In genomic region chr19:47730910-47731309, GRCh38 we compare ENCODE assay signal across 17 cellular contexts. TPM values are rescaled to one million over a fixed set of nuclear protein-coding genes. Genes with fewer than 3 reads are reported as not detected.
A peak's percentile ranks its signal among the peaks of the same experiment; 100 is the strongest.
DNase-seq lines count a peak whose midpoint lies in the region; ATAC-seq and TF ChIP-seq lines count a peak whose summit lies in the region.
"Had no signal": no experiment of that assay in that cellular context is flagged by ENCODE, and none has a peak within 500 bp of the region (broad histone marks: within the 10 kb centered on the region; RNA-seq: fewer than 3 reads in every experiment).

No MANE protein-coding gene starts in this region.

- H3K27ac ChIP-seq in upper lobe of right lung, result peak overlapping the region; percentile 85
- H3K27ac ChIP-seq: psoas muscle had no signal

- H3K27me3 ChIP-seq in upper lobe of right lung, result no peaks in the 10 kb centered on the region

- intact Hi-C loops in upper lobe of right lung (cut with DNase I), result no loop called here

- H3K4me1 Mint-ChIP-seq in activated naive CD8-positive, alpha-beta T cell treated with anti-CD3 and anti-CD28 coated beads for 36 hours, result peaks cover 17% of the 10 kb centered on the region
- H3K4me1 Mint-ChIP-seq in activated naive CD8-positive, alpha-beta T cell treated with anti-CD3 and anti-CD28 coated beads, Interleukin-2, amount 50 U/mL, for 24 hours, result peaks cover 16% of the 10 kb centered on the region
- H3K4me1 Mint-ChIP-seq in activated T-helper 17 cell treated with anti-CD3 and anti-CD28 coated beads, Interleukin-2, amount 50 U/mL, for 72 hours, result peaks cover 10% of the 10 kb centered on the region
- peaks cover 13% of the 10 kb centered on the region for H3K4me1 Mint-ChIP-seq in mesothelial cell of epicardium
- H3K4me1 Mint-ChIP-seq in immature natural killer cell, result peaks cover 6 to 8% of the 10 kb centered on the region in 2 donors

- H3K4me1 ChIP-seq in upper lobe of right lung, result peaks cover 39% of the 10 kb centered on the region
- H3K4me1 ChIP-seq: HAP-1 had no signal

- H3K9me3 ChIP-seq in upper lobe of right lung, result no peaks in the 10 kb centered on the region
- H3K9me3 ChIP-seq: HAP-1, psoas muscle had no signal

- no peak for ATAC-seq in activated naive CD8-positive, alpha-beta T cell treated with anti-CD3 and anti-CD28 coated beads, Interleukin-2, amount 50 U/mL, for 24 hours
- ATAC-seq in activated T-helper 17 cell treated with anti-CD3 and anti-CD28 coated beads, Interleukin-2, amount 50 U/mL, for 72 hours (replicated peaks), result no peak
- ATAC-seq in upper lobe of right lung, result no peak

- TF ChIP-seq CTCF in mesothelial cell of epicardium (IDR thresholded peaks at IDR 0.05; ENCODE audit: unreplicated experiment) (no peak), upper lobe of right lung (IDR thresholded peaks at IDR 0.05) (no peak)

- no peak overlapping the region for H3K27ac Mint-ChIP-seq in activated naive CD8-positive, alpha-beta T cell treated with anti-CD3 and anti-CD28 coated beads for 36 hours
- no peak overlapping the region for H3K27ac Mint-ChIP-seq in activated naive CD8-positive, alpha-beta T cell treated with anti-CD3 and anti-CD28 coated beads, Interleukin-2, amount 50 U/mL, for 24 hours
- H3K27ac Mint-ChIP-seq in activated T-helper 17 cell treated with anti-CD3 and anti-CD28 coated beads, Interleukin-2, amount 50 U/mL, for 72 hours, result no peak overlapping the region
- H3K27ac Mint-ChIP-seq in mesothelial cell of epicardium (peak overlapping the region; percentile 18), immature natural killer cell (no peak overlapping the region)

- H3K36me3 Mint-ChIP-seq in activated naive CD8-positive, alpha-beta T cell treated with anti-CD3 and anti-CD28 coated beads for 36 hours, result no peaks in the 10 kb centered on the region
- no peaks in the 10 kb centered on the region for H3K36me3 Mint-ChIP-seq in activated naive CD8-positive, alpha-beta T cell treated with anti-CD3 and anti-CD28 coated beads, Interleukin-2, amount 50 U/mL, for 24 hours (ENCODE audit: low read depth)
- H3K36me3 Mint-ChIP-seq in activated T-helper 17 cell treated with anti-CD3 and anti-CD28 coated beads, Interleukin-2, amount 50 U/mL, for 72 hours (ENCODE audit: low read depth), result no peaks in the 10 kb centered on the region
- H3K36me3 Mint-ChIP-seq in mesothelial cell of epicardium (peaks cover 21% of the 10 kb centered on the region), immature natural killer cell (peaks cover 0 to 4% (median 0%) of the 10 kb centered on the region in 3 donors)

- H3K27me3 Mint-ChIP-seq in activated naive CD8-positive, alpha-beta T cell treated with anti-CD3 and anti-CD28 coated beads for 36 hours, result peaks cover 33% of the 10 kb centered on the region
- peaks cover 33% of the 10 kb centered on the region for H3K27me3 Mint-ChIP-seq in activated naive CD8-positive, alpha-beta T cell treated with anti-CD3 and anti-CD28 coated beads, Interleukin-2, amount 50 U/mL, for 24 hours
- H3K27me3 Mint-ChIP-seq in activated T-helper 17 cell treated with anti-CD3 and anti-CD28 coated beads, Interleukin-2, amount 50 U/mL, for 72 hours, result peaks cover 29% of the 10 kb centered on the region
- H3K27me3 Mint-ChIP-seq in mesothelial cell of epicardium (ENCODE audit: low read depth), result no peaks in the 10 kb centered on the region
- H3K27me3 Mint-ChIP-seq in immature natural killer cell (ENCODE audit: low read depth in 3 of 3), result peaks cover 7 to 14% (median 10%) of the 10 kb centered on the region in 3 donors

- H3K4me3 ChIP-seq in upper lobe of right lung, result no peak overlapping the region
- H3K4me3 ChIP-seq: HAP-1, psoas muscle, smooth muscle cell had no signal

- DNase-seq in activated naive CD8-positive, alpha-beta T cell treated with anti-CD3 and anti-CD28 coated beads for 36 hours, result no peak
- no peak for DNase-seq in activated naive CD8-positive, alpha-beta T cell treated with anti-CD3 and anti-CD28 coated beads, Interleukin-2, amount 50 U/mL, for 24 hours
- DNase-seq in mesothelial cell of epicardium (ENCODE audit: low spot score in 2 of 2, unreplicated experiment in 2 of 2) (no peak), upper lobe of right lung (no peak), HUDEP-2 (lab: John Stamatoyannopoulos, UW; ENCODE audit: unreplicated experiment in 76 of 76) (no peak), immature natural killer cell (no peak), SKM-1 treated with dmso at 0.1 percent for 144 hours (lab: John Stamatoyannopoulos, UW; ENCODE audit: unreplicated experiment) (no peak)
- DNase-seq: activated CD4-positive, alpha-beta T cell treated with anti-CD3 and anti-CD28 coated beads for 4 hours; left colon; NCI-H1417 treated with DMSO at 0.1 percent for 48 hours; psoas muscle; stimulated activated CD4-positive, alpha-beta T cell treated with anti-CD3 and anti-CD28 coated beads, Interleukin-4, amount 100 ng/mL, for 1 hour; stimulated activated naive CD8-positive, alpha-beta T cell treated with anti-CD3 and anti-CD28 coated beads, Interleukin-15, amount 100 ng/mL, for 72 hours had no signal

- H3K9me3 Mint-ChIP-seq in activated naive CD8-positive, alpha-beta T cell treated with anti-CD3 and anti-CD28 coated beads for 36 hours, result peaks cover 3% of the 10 kb centered on the region
- H3K9me3 Mint-ChIP-seq in activated naive CD8-positive, alpha-beta T cell treated with anti-CD3 and anti-CD28 coated beads, Interleukin-2, amount 50 U/mL, for 24 hours, result no peaks in the 10 kb centered on the region
- no peaks in the 10 kb centered on the region for H3K9me3 Mint-ChIP-seq in activated T-helper 17 cell treated with anti-CD3 and anti-CD28 coated beads, Interleukin-2, amount 50 U/mL, for 72 hours
- H3K9me3 Mint-ChIP-seq in mesothelial cell of epicardium, result peaks cover 3% of the 10 kb centered on the region
- H3K9me3 Mint-ChIP-seq in immature natural killer cell, result no peaks in the 10 kb centered on the region
- H3K9me3 Mint-ChIP-seq: neural crest cell; stimulated activated naive CD8-positive, alpha-beta T cell treated with anti-CD3 and anti-CD28 coated beads, Interleukin-15, amount 100 ng/mL, for 72 hours had no signal

- H3K4me3 Mint-ChIP-seq in activated naive CD8-positive, alpha-beta T cell treated with anti-CD3 and anti-CD28 coated beads for 36 hours, result peak overlapping the region; percentile 11
- no peak overlapping the region for H3K4me3 Mint-ChIP-seq in activated naive CD8-positive, alpha-beta T cell treated with anti-CD3 and anti-CD28 coated beads, Interleukin-2, amount 50 U/mL, for 24 hours
- peak overlapping the region; percentile 68 for H3K4me3 Mint-ChIP-seq in activated T-helper 17 cell treated with anti-CD3 and anti-CD28 coated beads, Interleukin-2, amount 50 U/mL, for 72 hours
- H3K4me3 Mint-ChIP-seq in mesothelial cell of epicardium (no peak overlapping the region), immature natural killer cell (no peak overlapping the region)
- H3K4me3 Mint-ChIP-seq: neural crest cell had no signal

- H3K36me3 ChIP-seq in upper lobe of right lung, result peaks cover 47% of the 10 kb centered on the region
- H3K36me3 ChIP-seq: HAP-1 had no signal

RNA-seq across cellular contexts. Expression of gene NOP53, which starts 14.4 kb away (rescaled TPM):
- total RNA-seq in activated naive CD8-positive, alpha-beta T cell treated with anti-CD3 and anti-CD28 coated beads for 36 hours, result 100 to 1,000 TPM; 248 to 249 TPM
- 100 to 1,000 TPM; 274 to 467 TPM for total RNA-seq in activated T-helper 17 cell treated with anti-CD3 and anti-CD28 coated beads, Interleukin-2, amount 50 U/mL, for 72 hours
- total RNA-seq in mesothelial cell of epicardium, result 290 to 313 TPM (median 310 TPM) in 3 replicates
- total RNA-seq in upper lobe of right lung, result 260 TPM
- 100 to 1,000 TPM in 2 of 3 donors, 10 to 100 TPM in 1; 72.0 to 234 (median 101) TPM for polyA plus RNA-seq in immature natural killer cell

RNA-seq across cellular contexts. Expression of gene EHD2, which starts 17.7 kb away (rescaled TPM):
- total RNA-seq in activated naive CD8-positive, alpha-beta T cell treated with anti-CD3 and anti-CD28 coated beads for 36 hours, result under 1 TPM; 0.44 to 0.68 TPM
- total RNA-seq in activated T-helper 17 cell treated with anti-CD3 and anti-CD28 coated beads, Interleukin-2, amount 50 U/mL, for 72 hours, result 1 to 10 TPM in 1 of 2 donors, under 1 TPM in 1; 0.35 to 8.2 TPM
- total RNA-seq in mesothelial cell of epicardium (38.7 to 39.2 TPM (median 38.8 TPM) in 3 replicates), upper lobe of right lung (210 TPM)
- not detected for polyA plus RNA-seq in immature natural killer cell

RNA-seq across cellular contexts. Expression of gene SELENOW, which starts 47.6 kb away (rescaled TPM):
- total RNA-seq in activated naive CD8-positive, alpha-beta T cell treated with anti-CD3 and anti-CD28 coated beads for 36 hours, result 100 to 1,000 TPM in 1 of 2 experiments, 10 to 100 TPM in 1; 99.1 to 107 TPM
- total RNA-seq in activated T-helper 17 cell treated with anti-CD3 and anti-CD28 coated beads, Interleukin-2, amount 50 U/mL, for 72 hours, result 100 to 1,000 TPM; 126 to 127 TPM
- total RNA-seq in mesothelial cell of epicardium (113 to 127 TPM (median 117 TPM) in 3 replicates), upper lobe of right lung (262 TPM)
- 100 to 1,000 TPM; 294 to 618 (median 368) TPM for polyA plus RNA-seq in immature natural killer cell

Comparison
In these comparisons a context has a peak if more than half of its experiments do, and no peak if none do; other contexts are left out.
1. H3K4me3 Mint-ChIP-seq: peak in activated naive CD8-positive, alpha-beta T cell treated with anti-CD3 and anti-CD28 coated beads for 36 hours (single experiment) and activated T-helper 17 cell treated with anti-CD3 and anti-CD28 coated beads, Interleukin-2, amount 50 U/mL, for 72 hours (single experiment); none in activated naive CD8-positive, alpha-beta T cell treated with anti-CD3 and anti-CD28 coated beads, Interleukin-2, amount 50 U/mL, for 24 hours (single experiment), mesothelial cell of epicardium (single experiment) and immature natural killer cell (0 of 5).